8 cellular contexts compared by ENCODE assay signal in genomic region chr19:52637718-52638585, GRCh38. TPM values are rescaled to one million over a fixed set of nuclear protein-coding genes. Genes with fewer than 3 reads are reported as not detected.
DNase-seq lines count a peak whose midpoint lies in the region; ATAC-seq and TF ChIP-seq lines count a peak whose summit lies in the region.

Gene ZNF83, minus strand, starts transcription at chr19:52638355.

- TF ChIP-seq CTCF in CD4-positive, alpha-beta T cell (IDR thresholded peaks at IDR 0.05), result no peak
- no peak for TF ChIP-seq CTCF in OCI-LY1 (IDR thresholded peaks at IDR 0.05; ENCODE audit: low read length)
- TF ChIP-seq CTCF in mucosa of descending colon (IDR thresholded peaks at IDR 0.05), result no peak

- H3K4me1 ChIP-seq in OCI-LY1 (ENCODE audit: insufficient read depth, low read length, severe bottlenecking) (peaks cover 8% of the 10 kb centered on the region), mucosa of descending colon (ENCODE audit: low read depth) (peaks cover 12% of the 10 kb centered on the region)

- POLR2A ChIA-PET in CD4-positive, alpha-beta T cell (lab: Charles Lee), result interaction anchor here (0.7 to 2.4 kb wide), 7 partner anchors 20 to 268 kb away, joined by 3 to 6 read pairs (median 4); partner anchors contain the start of gene ZNF880

- H3K9ac ChIP-seq in OCI-LY1 (ENCODE audit: low read length), result peak within 1 kb of the TSS; percentile 90

- H3F3A ChIP-seq in OCI-LY1 (ENCODE audit: insufficient read depth, low read length), result no peaks in the 10 kb centered on the region

- H3K4me2 ChIP-seq in OCI-LY1 (ENCODE audit: low read length), result peak within 1 kb of the TSS; percentile 77

- H3K36me3 Mint-ChIP-seq in CD4-positive, alpha-beta T cell (ENCODE audit: low read depth), result peaks cover 28% of the 10 kb centered on the region

- CTCF ChIA-PET in CD4-positive, alpha-beta T cell (lab: Charles Lee), result no interaction called here

- no peaks in the 10 kb centered on the region for H4K20me1 ChIP-seq in OCI-LY1 (ENCODE audit: insufficient read depth, low read length)

- H3K9me3 Mint-ChIP-seq in CD4-positive, alpha-beta T cell, result no peaks in the 10 kb centered on the region

- H3K9me2 ChIP-seq in OCI-LY1 (ENCODE audit: low read depth, low read length), result no peaks in the 10 kb centered on the region

- no peaks in the 10 kb centered on the region for H3K9me3 ChIP-seq in CD4-positive, alpha-beta T cell (ENCODE audit: control insufficient read depth, low read length)
- no peaks in the 10 kb centered on the region for H3K9me3 ChIP-seq in OCI-LY1 (ENCODE audit: low read length)
- H3K9me3 ChIP-seq in mucosa of descending colon, result peaks cover 12% of the 10 kb centered on the region

- peak; percentile 95 for ATAC-seq in CD4-positive, alpha-beta T cell (ENCODE audit: poor library complexity)
- ATAC-seq in GM19468 (IDR thresholded peaks at IDR 0.05; ENCODE audit: extremely low read depth, unreplicated experiment) (peak; percentile 67), mucosa of descending colon (peak; percentile 100)

- H3K36me3 ChIP-seq in OCI-LY1 (ENCODE audit: insufficient read depth, low read length), result peaks cover 26% of the 10 kb centered on the region
- no peaks in the 10 kb centered on the region for H3K36me3 ChIP-seq in mucosa of descending colon (ENCODE audit: low read depth)

- intact Hi-C loops in CD4-positive, alpha-beta T cell (cut with DNase I, micrococcal nuclease), result loop anchor here (2.0 to 5.0 kb wide), 7 partner anchors 37 to 369 kb away; partner anchors contain the start of genes ZNF528 (in 1 of the 2), ZNF611 (in 1 of the 2), ZNF701 (in 1 of the 2) and ZNF766 (in 1 of the 2)
- intact Hi-C loops in mucosa of descending colon (cut with DNase I, micrococcal nuclease), result no loop called here

- no peaks in the 10 kb centered on the region for H3K27me3 Mint-ChIP-seq in CD4-positive, alpha-beta T cell

- peak; percentile 85 to 96 (median 91) for DNase-seq in CD4-positive, alpha-beta T cell
- peak; percentile 48 for DNase-seq in HT1080 (ENCODE audit: low read depth)
- peak; percentile 84 for DNase-seq in activated T-cell treated with anti-CD3 and anti-CD28 coated beads for 24 hours (ENCODE audit: low read depth)
- peak; percentile 52 for DNase-seq in epithelial cell of prostate (ENCODE audit: low read depth, low spot score)
- DNase-seq in mucosa of descending colon, result peak; percentile 97 to 99 (median 99)
- peak; percentile 76 to 81 for DNase-seq in stimulated activated CD8-positive, alpha-beta memory T cell treated with anti-CD3 and anti-CD28 coated beads, Interleukin-4, amount 100 ng/mL, for 1 hour (ENCODE audit: low read depth in 2 of 2, low spot score in 1 of 2)

- H3K4me3 ChIP-seq in OCI-LY1 (ENCODE audit: low read depth, low read length, poor library complexity, severe bottlenecking) (peak within 1 kb of the TSS; percentile 90), mucosa of descending colon (peak within 1 kb of the TSS; percentile 38)

- H3K79me2 ChIP-seq in OCI-LY1 (ENCODE audit: insufficient read depth, low read length), result no peaks in the 10 kb centered on the region

- peak within 1 kb of the TSS; percentile 93 for H3K27ac Mint-ChIP-seq in CD4-positive, alpha-beta T cell

- H2AFZ ChIP-seq in OCI-LY1 (ENCODE audit: low read length), result peak within 1 kb of the TSS; percentile 53; the same call in 1 of the 2 replicates

- H3K4me3 Mint-ChIP-seq in CD4-positive, alpha-beta T cell, result peak within 1 kb of the TSS; percentile 92

- H3K27me3 ChIP-seq in CD4-positive, alpha-beta T cell (ENCODE audit: control insufficient read depth, insufficient read depth, low read length), result no peaks in the 10 kb centered on the region
- H3K27me3 ChIP-seq in OCI-LY1 (ENCODE audit: insufficient read depth, low read length), result no peaks in the 10 kb centered on the region

- peak within 1 kb of the TSS; percentile 82 for H3K27ac ChIP-seq in CD4-positive, alpha-beta T cell (ENCODE audit: low read depth, low read length)
- H3K27ac ChIP-seq in OCI-LY1 (ENCODE audit: low read depth, low read length, poor library complexity, severe bottlenecking) (peak within 1 kb of the TSS; percentile 59), epithelial cell of prostate (peak within 1 kb of the TSS; percentile 81)

- H3K4me1 Mint-ChIP-seq in CD4-positive, alpha-beta T cell (ENCODE audit: low read depth), result peaks cover 40% of the 10 kb centered on the region

RNA-seq across cellular contexts. Expression of gene ZNF83, which starts in this region (rescaled TPM):
- total RNA-seq in CD4-positive, alpha-beta T cell, result 10 to 100 TPM; 58.7 to 60.2 TPM
- 15.7 and 22.4 TPM in 2 replicates for total RNA-seq in HT1080 (2014; rRNA removed; shearing (Covaris generic))
- polyA plus RNA-seq in HT1080 (2015; cell fraction: cytosol; rRNA removed), result 10.8 and 14.2 TPM in 2 replicates
- polyA plus RNA-seq in HT1080 (2015; cell fraction: nucleus; rRNA removed), result 80.2 and 82.7 TPM in 2 replicates
- total RNA-seq in mucosa of descending colon, result 10 to 100 TPM; 17.6 to 48.7 (median 31.6) TPM

Comparison
In these comparisons a context has a peak if more than half of its experiments do, and no peak if none do; other contexts are left out.
1. Peak in every context shown above with its lines: DNase-seq, ATAC-seq, H3K4me3 ChIP-seq and H3K27ac ChIP-seq.
2. DNase-seq: peak in every context shown above with its lines; median percentile 99 in mucosa of descending colon; 91 in CD4-positive, alpha-beta T cell; 84 in activated T-cell treated with anti-CD3 and anti-CD28 coated beads for 24 hours; 78 in stimulated activated CD8-positive, alpha-beta memory T cell treated with anti-CD3 and anti-CD28 coated beads, Interleukin-4, amount 100 ng/mL, for 1 hour; 52 in epithelial cell of prostate; 48 in HT1080.
3. intact Hi-C loops: an anchor here in CD4-positive, alpha-beta T cell (2.0 to 5.0 kb wide); none called in mucosa of descending colon.